ENCODE assay signal across 18 cellular contexts in genomic region chr13:79317856-79318255, GRCh38.
DNase-seq lines count a peak whose midpoint lies in the region; ATAC-seq and TF ChIP-seq lines count a peak whose summit lies in the region.
"Had no signal": no experiment of that assay in that cellular context is flagged by ENCODE, and none has a peak within 500 bp of the region (broad histone marks: within the 10 kb centered on the region; RNA-seq: fewer than 3 reads in every experiment).

No MANE protein-coding gene starts in this region.

- H2AK5ac ChIP-seq in H9 (ENCODE audit: insufficient read length, low read length) = no peak overlapping the region

- no peak overlapping the region for H4K8ac ChIP-seq in H9 (replicated peaks; ENCODE audit: insufficient read length, low read depth, low read length)

- H3K23ac ChIP-seq in H9 (ENCODE audit: insufficient read length, low read depth, low read length) = no peak overlapping the region

- H3K4me1 ChIP-seq in H9 (ENCODE audit: insufficient read depth, low read length) = no peaks in the 10 kb centered on the region
- H3K4me1 ChIP-seq: BLaER1 had no signal

- TF ChIP-seq CTCF in H9 (conservative IDR thresholded peaks at IDR 0.05) = no peak

- H3K4me2 ChIP-seq in H9 (ENCODE audit: insufficient read depth, insufficient read length, low read length) = no peak overlapping the region
- H3K4me2 ChIP-seq: BLaER1 had no signal

- H2BK12ac ChIP-seq in H9 (ENCODE audit: insufficient read length, low read depth, low read length) = no peak overlapping the region

- no peaks in the 10 kb centered on the region for H3K79me1 ChIP-seq in H9 (ENCODE audit: insufficient read depth, low read depth, low read length, poor library complexity, severe bottlenecking)

- H3K9ac ChIP-seq in H9 (ENCODE audit: extremely low read depth, insufficient read length, low read length) = no peak overlapping the region
- H3K9ac ChIP-seq: BLaER1 had no signal

- H3K4me3 Mint-ChIP-seq in activated naive CD4-positive, alpha-beta T cell treated with anti-CD3 and anti-CD28 coated beads, Interleukin-2, amount 50 U/mL, for 24 hours = no peak overlapping the region
- H3K4me3 Mint-ChIP-seq in activated naive CD4-positive, alpha-beta T cell treated with anti-CD3 and anti-CD28 coated beads for 36 hours = no peak overlapping the region
- no peak overlapping the region for H3K4me3 Mint-ChIP-seq in H9
- H3K4me3 Mint-ChIP-seq in activated T-helper 17 cell treated with anti-CD3 and anti-CD28 coated beads, Interleukin-2, amount 50 U/mL, for 72 hours = no peak overlapping the region
- H3K4me3 Mint-ChIP-seq in memory B cell = no peak overlapping the region
- H3K4me3 Mint-ChIP-seq: CD14-positive monocyte; CD8-positive, alpha-beta T cell had no signal

- H3T11ph ChIP-seq in H9 (ENCODE audit: low read length) = no peak overlapping the region

- DNase-seq in activated naive CD4-positive, alpha-beta T cell treated with anti-CD3 and anti-CD28 coated beads for 36 hours = no peak
- DNase-seq in H9 (no peak), memory B cell (ENCODE audit: low spot score in 2 of 2) (no peak), NCI-H446 treated with DMSO at 0.1 percent for 48 hours (lab: John Stamatoyannopoulos, UW) (no peak), NCI-H69 (lab: John Stamatoyannopoulos, UW) (no peak), glomerular visceral epithelial cell (ENCODE audit: extremely low spot score) (no peak)
- DNase-seq: 8988T; CD8-positive, alpha-beta T cell; DMS 273 treated with DMSO at 0.1 percent for 48 hours; DMS53; DND-41; EL; GOT3; H7 had no signal

- no peak overlapping the region for H4K91ac ChIP-seq in H9 (ENCODE audit: insufficient read length, low read depth, low read length)

- H3K27me3 Mint-ChIP-seq in activated naive CD4-positive, alpha-beta T cell treated with anti-CD3 and anti-CD28 coated beads, Interleukin-2, amount 50 U/mL, for 24 hours = no peaks in the 10 kb centered on the region
- H3K27me3 Mint-ChIP-seq in activated naive CD4-positive, alpha-beta T cell treated with anti-CD3 and anti-CD28 coated beads for 36 hours (ENCODE audit: low read depth) = no peaks in the 10 kb centered on the region
- H3K27me3 Mint-ChIP-seq in H9 (ENCODE audit: low read depth) (no peaks in the 10 kb centered on the region), memory B cell (no peaks in the 10 kb centered on the region)
- no peaks in the 10 kb centered on the region for H3K27me3 Mint-ChIP-seq in activated T-helper 17 cell treated with anti-CD3 and anti-CD28 coated beads, Interleukin-2, amount 50 U/mL, for 72 hours

- H3K79me2 ChIP-seq in H9 (ENCODE audit: insufficient read depth, low read length) = no peaks in the 10 kb centered on the region

- H3K14ac ChIP-seq in H9 (ENCODE audit: insufficient read depth, low read length) = no peak overlapping the region

- no peaks in the 10 kb centered on the region for H4K20me1 ChIP-seq in H9 (ENCODE audit: control insufficient read depth, insufficient read depth, insufficient read length)
- H4K20me1 ChIP-seq: BLaER1 had no signal

- peak overlapping the region; percentile 26 for H3K27ac Mint-ChIP-seq in activated naive CD4-positive, alpha-beta T cell treated with anti-CD3 and anti-CD28 coated beads, Interleukin-2, amount 50 U/mL, for 24 hours
- no peak overlapping the region for H3K27ac Mint-ChIP-seq in activated naive CD4-positive, alpha-beta T cell treated with anti-CD3 and anti-CD28 coated beads for 36 hours
- H3K27ac Mint-ChIP-seq in H9 (peak overlapping the region in 2 of 3 experiments; percentile 26 to 27; a peak in 1 of 7 replicates), memory B cell (peak overlapping the region; percentile 53)
- H3K27ac Mint-ChIP-seq in activated T-helper 17 cell treated with anti-CD3 and anti-CD28 coated beads, Interleukin-2, amount 50 U/mL, for 72 hours = peak overlapping the region; percentile 46
- H3K27ac Mint-ChIP-seq: CD14-positive monocyte; CD8-positive, alpha-beta T cell had no signal

- no peak overlapping the region for H2AFZ ChIP-seq in H9 (ENCODE audit: low read length)

- H3K9me3 ChIP-seq in H9 (ENCODE audit: control insufficient read depth, low read depth, low read length) = no peaks in the 10 kb centered on the region
- H3K9me3 ChIP-seq: BLaER1 had no signal

- no peaks in the 10 kb centered on the region for H3K27me3 ChIP-seq in H9 (ENCODE audit: insufficient read depth, low read length)
- H3K27me3 ChIP-seq: BLaER1 had no signal

- H4K5ac ChIP-seq in H9 (ENCODE audit: insufficient read length, low read depth, low read length) = no peak overlapping the region

- H2BK20ac ChIP-seq in H9 (ENCODE audit: low read depth, low read length, poor library complexity, severe bottlenecking) = no peak overlapping the region

- H3K36me3 Mint-ChIP-seq in activated naive CD4-positive, alpha-beta T cell treated with anti-CD3 and anti-CD28 coated beads, Interleukin-2, amount 50 U/mL, for 24 hours = peaks cover 12% of the 10 kb centered on the region
- H3K36me3 Mint-ChIP-seq in activated naive CD4-positive, alpha-beta T cell treated with anti-CD3 and anti-CD28 coated beads for 36 hours (ENCODE audit: low read depth) = peaks cover 10% of the 10 kb centered on the region
- peaks cover 5 to 42% (median 29%) of the 10 kb centered on the region in 3 experiments; a peak in 6 of 7 replicates for H3K36me3 Mint-ChIP-seq in H9 (ENCODE audit: insufficient read depth in 1 of 3, low read depth in 3 of 3)
- H3K36me3 Mint-ChIP-seq in activated T-helper 17 cell treated with anti-CD3 and anti-CD28 coated beads, Interleukin-2, amount 50 U/mL, for 72 hours (ENCODE audit: low read depth) = peaks cover 88% of the 10 kb centered on the region
- peaks cover 17% of the 10 kb centered on the region for H3K36me3 Mint-ChIP-seq in memory B cell

- WGBS in H9 (ENCODE audit: extremely low coverage, insufficient read length, low lambda C conversion rate) = no CpG with 5 or more reads among the region's 2 CpGs

- H3K9me3 Mint-ChIP-seq in activated naive CD4-positive, alpha-beta T cell treated with anti-CD3 and anti-CD28 coated beads, Interleukin-2, amount 50 U/mL, for 24 hours = no peaks in the 10 kb centered on the region
- no peaks in the 10 kb centered on the region for H3K9me3 Mint-ChIP-seq in activated naive CD4-positive, alpha-beta T cell treated with anti-CD3 and anti-CD28 coated beads for 36 hours
- H3K9me3 Mint-ChIP-seq in H9 (no peaks in the 10 kb centered on the region), memory B cell (no peaks in the 10 kb centered on the region)
- H3K9me3 Mint-ChIP-seq in activated T-helper 17 cell treated with anti-CD3 and anti-CD28 coated beads, Interleukin-2, amount 50 U/mL, for 72 hours = no peaks in the 10 kb centered on the region
- H3K9me3 Mint-ChIP-seq: CD14-positive monocyte; CD8-positive, alpha-beta T cell had no signal

- no peak overlapping the region for H3K56ac ChIP-seq in H9 (ENCODE audit: insufficient read length, low read depth, low read length)

- no peak overlapping the region for H2BK120ac ChIP-seq in H9 (ENCODE audit: low read depth, low read length, poor library complexity, severe bottlenecking)

- no peaks in the 10 kb centered on the region for H3K23me2 ChIP-seq in H9 (ENCODE audit: insufficient read length, low read depth, low read length, poor library complexity, severe bottlenecking)

- H3K4ac ChIP-seq in H9 (ENCODE audit: low read depth, low read length) = no peak overlapping the region

- H2BK15ac ChIP-seq in H9 (ENCODE audit: low read depth, low read length) = no peak overlapping the region

- intact Hi-C loops in activated naive CD4-positive, alpha-beta T cell treated with anti-CD3 and anti-CD28 coated beads for 36 hours (cut with micrococcal nuclease) = no loop called here

- peaks cover 13% of the 10 kb centered on the region for H3K4me1 Mint-ChIP-seq in activated naive CD4-positive, alpha-beta T cell treated with anti-CD3 and anti-CD28 coated beads, Interleukin-2, amount 50 U/mL, for 24 hours
- H3K4me1 Mint-ChIP-seq in activated naive CD4-positive, alpha-beta T cell treated with anti-CD3 and anti-CD28 coated beads for 36 hours (ENCODE audit: low read depth) = peaks cover 15% of the 10 kb centered on the region
- no peaks in the 10 kb centered on the region for H3K4me1 Mint-ChIP-seq in H9
- H3K4me1 Mint-ChIP-seq in activated T-helper 17 cell treated with anti-CD3 and anti-CD28 coated beads, Interleukin-2, amount 50 U/mL, for 72 hours = no peaks in the 10 kb centered on the region
- H3K4me1 Mint-ChIP-seq in memory B cell = no peaks in the 10 kb centered on the region
- H3K4me1 Mint-ChIP-seq: CD14-positive monocyte had no signal

- no peak for ATAC-seq in activated T-helper 17 cell treated with anti-CD3 and anti-CD28 coated beads, Interleukin-2, amount 50 U/mL, for 72 hours (replicated peaks)
- ATAC-seq in memory B cell (ENCODE audit: low read depth) = no peak
- ATAC-seq: CD8-positive, alpha-beta T cell had no signal

- no peak overlapping the region for H3K18ac ChIP-seq in H9 (ENCODE audit: insufficient read length, low read depth, low read length)

- CTCF ChIA-PET in activated naive CD4-positive, alpha-beta T cell treated with anti-CD3 and anti-CD28 coated beads for 36 hours (lab: Charles Lee) = interaction anchor here (0.7 to 1.0 kb wide), 2 partner anchors 10 to 73 kb away, joined by 3 to 8 read pairs; no protein-coding TSS in a partner anchor

- H2BK5ac ChIP-seq in H9 (ENCODE audit: insufficient read length, low read length) = no peak overlapping the region

- no peak overlapping the region for H3K27ac ChIP-seq in H9 (ENCODE audit: insufficient read length, low read depth, low read length)
- H3K27ac ChIP-seq: BLaER1 had no signal
